Comparison of ENCODE assay signal across 8 cellular contexts in the genomic region with DNA sequence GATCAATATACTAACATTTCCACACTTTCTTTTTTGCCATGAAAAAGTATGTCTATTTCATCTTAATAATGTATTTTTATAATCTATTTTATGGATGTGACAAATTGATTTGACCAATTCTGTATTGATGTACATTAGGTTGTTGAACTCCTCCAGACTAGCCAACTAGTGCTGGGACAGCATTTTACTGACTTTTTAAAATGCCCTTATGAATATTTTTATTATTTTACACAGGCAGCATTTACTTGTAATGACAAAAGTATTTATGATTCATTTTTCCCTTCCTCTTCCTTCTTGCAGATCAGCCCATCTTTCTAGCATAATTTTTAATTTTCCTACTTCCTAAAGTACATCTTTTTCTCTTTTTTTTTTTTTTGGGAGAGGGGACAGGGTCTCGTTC. TPM values are rescaled to one million over a fixed set of nuclear protein-coding genes. Genes with fewer than 3 reads are reported as not detected.
DNase-seq lines count a peak whose midpoint lies in the region; ATAC-seq and TF ChIP-seq lines count a peak whose summit lies in the region.

No MANE protein-coding gene starts in this region.

- peak overlapping the region; percentile 69 for H3K9ac ChIP-seq in DND-41 (ENCODE audit: low read depth, low read length)

- peak overlapping the region; percentile 89; the same call in 1 of the 2 replicates for H3K27ac ChIP-seq in DND-41 (ENCODE audit: low read length)

- no peaks in the 10 kb centered on the region for H3K9me3 ChIP-seq in DND-41 (ENCODE audit: insufficient read depth, low read length, severe bottlenecking)

- H2AFZ ChIP-seq in DND-41 (ENCODE audit: low read depth, low read length), result peak overlapping the region; percentile 82

- no peak for TF ChIP-seq CTCF in DND-41 (IDR thresholded peaks at IDR 0.05; ENCODE audit: borderline replicate concordance, extremely low read depth, low read length, poor library complexity, severe bottlenecking)
- no peak for TF ChIP-seq CTCF in progenitor cell of endocrine pancreas (IDR thresholded peaks at IDR 0.05; ENCODE audit: unreplicated experiment)

- peak overlapping the region; percentile 86 to 89 for H3K4me3 Mint-ChIP-seq in effector memory CD8-positive, alpha-beta T cell
- H3K4me3 Mint-ChIP-seq in progenitor cell of endocrine pancreas (ENCODE audit: low read depth), result peak overlapping the region; percentile 39

- no peaks in the 10 kb centered on the region for H3K27me3 ChIP-seq in DND-41 (ENCODE audit: insufficient read depth, low read length, poor library complexity)

- H3K36me3 ChIP-seq in DND-41 (ENCODE audit: insufficient read depth, low read length), result peaks cover 12% of the 10 kb centered on the region; the same call in 1 of the 2 replicates

- H3K4me1 Mint-ChIP-seq in effector memory CD8-positive, alpha-beta T cell (ENCODE audit: low read depth in 2 of 2), result peaks cover 25 to 36% of the 10 kb centered on the region in 2 donors
- peaks cover 17% of the 10 kb centered on the region for H3K4me1 Mint-ChIP-seq in progenitor cell of endocrine pancreas (ENCODE audit: low read depth)

- peaks cover 22% of the 10 kb centered on the region for H3K79me2 ChIP-seq in DND-41 (ENCODE audit: insufficient read depth, low read length)

- ATAC-seq in DND-41 (ENCODE audit: insufficient read depth, low read depth) (no peak), HG03469 (IDR thresholded peaks at IDR 0.05; ENCODE audit: unreplicated experiment) (no peak), GM21390 (IDR thresholded peaks at IDR 0.05; ENCODE audit: unreplicated experiment) (no peak)
- ATAC-seq in effector memory CD8-positive, alpha-beta T cell (replicated peaks), result no peak

- H3K4me3 ChIP-seq in DND-41 (ENCODE audit: low read depth in 1 of 2, low read length in 2 of 2), result peak overlapping the region; percentile 34 to 68; a peak in 3 of 4 replicates

- DNase-seq in DND-41, result no peak
- DNase-seq in OCI-M1 (lab: John Stamatoyannopoulos, UW), result peak; percentile 53
- no peak for DNase-seq in effector memory CD8-positive, alpha-beta T cell
- DNase-seq in progenitor cell of endocrine pancreas (ENCODE audit: low spot score, unreplicated experiment), result no peak
- no peak for DNase-seq in NCI-H82 treated with DMSO at 0.1 percent for 48 hours (lab: John Stamatoyannopoulos, UW; ENCODE audit: unreplicated experiment)
- DNase-seq in medulla oblongata (ENCODE audit: extremely low spot score), result no peak

- peak overlapping the region; percentile 98 to 99 for H3K27ac Mint-ChIP-seq in effector memory CD8-positive, alpha-beta T cell
- H3K27ac Mint-ChIP-seq in progenitor cell of endocrine pancreas, result peak overlapping the region; percentile 59

- peak overlapping the region; percentile 70 for H3K4me2 ChIP-seq in DND-41 (ENCODE audit: insufficient read depth, low read length)

- H3K4me1 ChIP-seq in DND-41 (ENCODE audit: insufficient read depth, low read length), result peaks cover 36% of the 10 kb centered on the region

- H3K9me3 Mint-ChIP-seq in effector memory CD8-positive, alpha-beta T cell, result no peaks in the 10 kb centered on the region
- H3K9me3 Mint-ChIP-seq in progenitor cell of endocrine pancreas (ENCODE audit: low read depth), result no peaks in the 10 kb centered on the region

- H3K27me3 Mint-ChIP-seq in effector memory CD8-positive, alpha-beta T cell, result no peaks in the 10 kb centered on the region
- H3K27me3 Mint-ChIP-seq in progenitor cell of endocrine pancreas, result no peaks in the 10 kb centered on the region

- H3K36me3 Mint-ChIP-seq in effector memory CD8-positive, alpha-beta T cell (ENCODE audit: insufficient read depth), result peaks cover 48% of the 10 kb centered on the region
- no peaks in the 10 kb centered on the region for H3K36me3 Mint-ChIP-seq in progenitor cell of endocrine pancreas (ENCODE audit: insufficient read depth)

- no peaks in the 10 kb centered on the region; the same call in 1 of the 2 replicates for H4K20me1 ChIP-seq in DND-41 (ENCODE audit: insufficient read depth, low read length)

RNA-seq across cellular contexts. Expression of a gene that starts 0.9 kb away (rescaled TPM):
- 37.8 and 40.0 TPM in 2 replicates for total RNA-seq in progenitor cell of endocrine pancreas

RNA-seq across cellular contexts. Expression of a gene that starts 4.1 kb away (rescaled TPM):
- total RNA-seq in progenitor cell of endocrine pancreas, result 136 and 141 TPM in 2 replicates

RNA-seq across cellular contexts. Expression of a gene that starts 36.9 kb away (rescaled TPM):
- 518 and 564 TPM in 2 replicates for total RNA-seq in progenitor cell of endocrine pancreas

RNA-seq across cellular contexts. Expression of a gene that starts 47.2 kb away (rescaled TPM):
- total RNA-seq in progenitor cell of endocrine pancreas, result 76.0 and 76.3 TPM in 2 replicates

RNA-seq across cellular contexts. Expression of a gene that starts 50.9 kb away (rescaled TPM):
- not detected in 2 replicates for total RNA-seq in progenitor cell of endocrine pancreas
